Comparison of ENCODE assay signal across 10 cellular contexts in the genomic region with DNA sequence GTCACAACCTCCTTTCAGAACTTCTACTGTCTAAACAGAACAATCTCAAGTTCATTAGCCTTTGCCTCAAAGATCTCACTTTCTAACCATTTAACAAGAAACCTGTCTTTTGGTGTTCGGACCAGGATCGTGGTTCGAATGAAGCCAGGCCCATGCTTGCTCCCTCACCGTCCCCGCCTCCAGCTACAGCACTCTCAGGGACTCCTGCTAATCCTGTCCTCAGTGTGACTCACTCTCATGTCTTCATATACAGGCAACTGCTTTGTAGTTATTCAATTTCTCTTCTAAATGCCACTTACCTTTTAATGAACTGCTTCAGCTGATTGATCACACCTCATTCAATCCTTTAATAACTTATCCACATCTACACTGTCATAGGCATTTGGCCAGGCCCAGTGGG. TPM values are rescaled to one million over a fixed set of nuclear protein-coding genes. Genes with fewer than 3 reads are reported as not detected.
A peak's percentile ranks its signal among the peaks of the same experiment; 100 is the strongest.
DNase-seq lines count a peak whose midpoint lies in the region; ATAC-seq and TF ChIP-seq lines count a peak whose summit lies in the region.
"Had no signal": no experiment of that assay in that cellular context is flagged by ENCODE, and none has a peak within 500 bp of the region (broad histone marks: within the 10 kb centered on the region; RNA-seq: fewer than 3 reads in every experiment).

No MANE protein-coding gene starts in this region.

- no peaks in the 10 kb centered on the region for H3K9me2 ChIP-seq in PC-9 (ENCODE audit: insufficient read depth)

- H3K27ac Mint-ChIP-seq in activated CD4-positive, alpha-beta T cell treated with anti-CD3 and anti-CD28 coated beads, Interleukin-2, amount 10 ng/mL, durations not matched to agents 7 days and 5 days, result peak overlapping the region; percentile 68
- H3K27ac Mint-ChIP-seq in stimulated activated effector memory CD8-positive, alpha-beta T cell treated with anti-CD3 and anti-CD28 coated beads, Interleukin-12 subunit alpha, Interleukin-12 subunit beta, amount 100 ng/mL, for 72 hours, result peak overlapping the region; percentile 57

- peaks cover 18% of the 10 kb centered on the region; the same call in 1 of the 2 replicates for H3K36me3 ChIP-seq in PC-9 (ENCODE audit: low read depth)

- H3K4me3 ChIP-seq in PC-9 (no peak overlapping the region), epithelial cell of esophagus (ENCODE audit: low read length) (no peak overlapping the region)

- H3K36me3 Mint-ChIP-seq in activated CD4-positive, alpha-beta T cell treated with anti-CD3 and anti-CD28 coated beads, Interleukin-2, amount 10 ng/mL, durations not matched to agents 7 days and 5 days (ENCODE audit: low read depth), result peaks cover 32% of the 10 kb centered on the region
- H3K36me3 Mint-ChIP-seq in stimulated activated effector memory CD8-positive, alpha-beta T cell treated with anti-CD3 and anti-CD28 coated beads, Interleukin-12 subunit alpha, Interleukin-12 subunit beta, amount 100 ng/mL, for 72 hours, result peaks cover 39% of the 10 kb centered on the region

- no peak overlapping the region for H2AFZ ChIP-seq in PC-9

- no peak for DNase-seq in activated CD4-positive, alpha-beta T cell treated with anti-CD3 and anti-CD28 coated beads, Interleukin-2, amount 10 ng/mL, durations not matched to agents 7 days and 5 days
- DNase-seq in activated CD4-positive, alpha-beta T cell treated with anti-CD3 and anti-CD28 coated beads for 4 hours, result no peak
- DNase-seq in PC-9 (no peak), epithelial cell of esophagus (ENCODE audit: low read depth) (peak; percentile 88), COR-L47 (lab: John Stamatoyannopoulos, UW) (no peak)
- DNase-seq in stimulated activated effector memory CD8-positive, alpha-beta T cell treated with anti-CD3 and anti-CD28 coated beads, Interleukin-12 subunit alpha, Interleukin-12 subunit beta, amount 100 ng/mL, for 72 hours (ENCODE audit: low spot score in 2 of 2), result peak in 1 of 2 donors; percentile 47
- DNase-seq: NCI-H526, nucleus accumbens had no signal

- no peaks in the 10 kb centered on the region for H3K27me3 ChIP-seq in PC-9 (ENCODE audit: insufficient read depth, low read depth)

- H3K79me2 ChIP-seq in PC-9 (ENCODE audit: low read depth), result peaks cover 92% of the 10 kb centered on the region

- no peak overlapping the region for H3K4me2 ChIP-seq in PC-9

- BruUV-seq in PC-9 (replicated peaks; lab: Mats Ljungman, UMichigan), result no TSS peak

- H3K4me3 Mint-ChIP-seq in activated CD4-positive, alpha-beta T cell treated with anti-CD3 and anti-CD28 coated beads, Interleukin-2, amount 10 ng/mL, durations not matched to agents 7 days and 5 days, result no peak overlapping the region
- H3K4me3 Mint-ChIP-seq in stimulated activated effector memory CD8-positive, alpha-beta T cell treated with anti-CD3 and anti-CD28 coated beads, Interleukin-12 subunit alpha, Interleukin-12 subunit beta, amount 100 ng/mL, for 72 hours, result no peak overlapping the region

- peak overlapping the region; percentile 20; the same call in 1 of the 2 replicates for H3K27ac ChIP-seq in PC-9

- H3K4me1 Mint-ChIP-seq in activated CD4-positive, alpha-beta T cell treated with anti-CD3 and anti-CD28 coated beads, Interleukin-2, amount 10 ng/mL, durations not matched to agents 7 days and 5 days, result peaks cover 60% of the 10 kb centered on the region
- peaks cover 40% of the 10 kb centered on the region for H3K4me1 Mint-ChIP-seq in stimulated activated effector memory CD8-positive, alpha-beta T cell treated with anti-CD3 and anti-CD28 coated beads, Interleukin-12 subunit alpha, Interleukin-12 subunit beta, amount 100 ng/mL, for 72 hours

- H3K27me3 Mint-ChIP-seq in activated CD4-positive, alpha-beta T cell treated with anti-CD3 and anti-CD28 coated beads, Interleukin-2, amount 10 ng/mL, durations not matched to agents 7 days and 5 days, result no peaks in the 10 kb centered on the region

- no peaks in the 10 kb centered on the region for H3K9me3 ChIP-seq in PC-9 (ENCODE audit: insufficient read depth, low read depth)

- peaks cover 32% of the 10 kb centered on the region for H3K4me1 ChIP-seq in PC-9 (replicated peaks; ENCODE audit: insufficient read depth)

- peaks cover 14% of the 10 kb centered on the region; the same call in 1 of the 2 replicates for H4K20me1 ChIP-seq in PC-9 (ENCODE audit: insufficient read depth)

- intact Hi-C loops in PC-9 (cut with micrococcal nuclease; ENCODE audit: unreplicated experiment), result no loop called here

- TF ChIP-seq CTCF in PC-9 (conservative IDR thresholded peaks at IDR 0.05) (no peak), epithelial cell of esophagus (IDR thresholded peaks at IDR 0.05; ENCODE audit: insufficient read depth, low read depth, low read length, missing control alignments) (no peak)

- no peaks in the 10 kb centered on the region for H3K9me3 Mint-ChIP-seq in activated CD4-positive, alpha-beta T cell treated with anti-CD3 and anti-CD28 coated beads, Interleukin-2, amount 10 ng/mL, durations not matched to agents 7 days and 5 days
- no peaks in the 10 kb centered on the region for H3K9me3 Mint-ChIP-seq in stimulated activated effector memory CD8-positive, alpha-beta T cell treated with anti-CD3 and anti-CD28 coated beads, Interleukin-12 subunit alpha, Interleukin-12 subunit beta, amount 100 ng/mL, for 72 hours

- no peak for ATAC-seq in stimulated activated effector memory CD8-positive, alpha-beta T cell treated with anti-CD3 and anti-CD28 coated beads, Interleukin-12 subunit alpha, Interleukin-12 subunit beta, amount 100 ng/mL, for 72 hours
- ATAC-seq in HG03439 (IDR thresholded peaks at IDR 0.05; ENCODE audit: unreplicated experiment) (no peak), HG02938 (IDR thresholded peaks at IDR 0.05; ENCODE audit: unreplicated experiment) (no peak)

- CTCF ChIA-PET in activated CD4-positive, alpha-beta T cell treated with anti-CD3 and anti-CD28 coated beads, Interleukin-2, amount 10 ng/mL, durations not matched to agents 7 days and 5 days (lab: Charles Lee), result interaction anchor here (2.5 to 3.3 kb wide), 2 partner anchors 8 to 12 kb away, joined by 7 to 8 read pairs; no protein-coding TSS in a partner anchor
- CTCF ChIA-PET in PC-9 (lab: Charles Lee), result no interaction called here

- H3F3A ChIP-seq in PC-9 (ENCODE audit: insufficient read depth, low read depth), result peaks cover 11% of the 10 kb centered on the region

- POLR2A ChIA-PET in activated CD4-positive, alpha-beta T cell treated with anti-CD3 and anti-CD28 coated beads, Interleukin-2, amount 10 ng/mL, durations not matched to agents 7 days and 5 days (lab: Charles Lee), result no interaction called here
- POLR2A ChIA-PET in PC-9 (lab: Charles Lee; ENCODE audit: unreplicated experiment), result interaction anchor here (0.7 kb wide), 1 partner anchor 282 kb away, joined by 5 read pairs; no protein-coding TSS in a partner anchor

RNA-seq across cellular contexts. Expression of a gene that starts 15.8 kb away (rescaled TPM):
- total RNA-seq in activated CD4-positive, alpha-beta T cell treated with anti-CD3 and anti-CD28 coated beads, Interleukin-2, amount 10 ng/mL, durations not matched to agents 7 days and 5 days, result 10 to 100 TPM; 16.9 to 18.7 TPM
- 27.3 and 31.4 TPM in 2 replicates for total RNA-seq in PC-9 (2021)
